In the genomic region with DNA sequence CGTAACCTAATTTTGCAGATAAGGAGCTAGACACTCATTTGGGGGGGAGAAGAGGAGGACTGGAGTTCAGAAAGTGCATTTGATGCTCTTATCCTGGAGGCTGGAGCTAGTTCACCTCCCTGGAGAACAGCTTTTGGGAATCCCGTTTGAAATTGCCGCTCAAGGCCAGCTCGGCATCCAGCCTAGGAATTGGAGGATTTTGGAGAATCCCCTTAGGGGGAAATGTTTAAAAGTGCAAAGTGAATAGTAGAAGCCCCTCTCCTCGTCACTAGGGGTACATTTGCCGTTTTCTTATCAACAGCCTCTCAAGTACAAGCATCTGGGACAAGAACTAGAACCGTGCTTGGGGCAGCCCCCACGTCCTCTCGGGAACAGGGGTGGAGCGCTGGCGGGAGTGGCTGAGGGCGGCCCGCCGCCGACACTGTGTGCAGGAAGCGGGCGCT, we compare ENCODE assay signal across 8 cellular contexts. TPM values are rescaled to one million over a fixed set of nuclear protein-coding genes. Genes with fewer than 3 reads are reported as not detected.
DNase-seq lines count a peak whose midpoint lies in the region; ATAC-seq and TF ChIP-seq lines count a peak whose summit lies in the region.

No MANE protein-coding gene starts in this region.

- CTCF ChIA-PET in Calu3 (lab: Charles Lee): interaction anchor here (0.6 to 1.2 kb wide), 2 partner anchors 12 to 79 kb away, joined by 3 read pairs; no protein-coding TSS in a partner anchor

- ATAC-seq in GM21390 (IDR thresholded peaks at IDR 0.05; ENCODE audit: unreplicated experiment) (peak; percentile 37), GM18873 (IDR thresholded peaks at IDR 0.05; ENCODE audit: low FRiP score, unreplicated experiment) (no peak)

- peak overlapping the region; percentile 100 for H3K4me3 Mint-ChIP-seq in Calu3 (ENCODE audit: low read depth, unreplicated experiment)
- peak overlapping the region; percentile 92 for H3K4me3 Mint-ChIP-seq in osteocyte (ENCODE audit: unreplicated experiment)

- DNase-seq in Calu3 (no peak), Kasumi-1 (lab: John Stamatoyannopoulos, UW) (peak; percentile 54 to 56), fibroblast of the aortic adventitia (ENCODE audit: low read depth) (no peak), osteocyte (ENCODE audit: extremely low spot score, unreplicated experiment) (no peak)
- peak; percentile 21 for DNase-seq in activated CD8-positive, alpha-beta memory T cell treated with anti-CD3 and anti-CD28 coated beads, Interleukin-2, amount 50 U/mL, for 24 hours (ENCODE audit: extremely low read depth)
- no peak for DNase-seq in activated effector memory CD4-positive, alpha-beta T cell treated with anti-CD3 and anti-CD28 coated beads, Interleukin-2, amount 50 U/mL, for 16 hours

- H3K36me3 Mint-ChIP-seq in Calu3 (ENCODE audit: insufficient read depth, unreplicated experiment) (peaks cover 35% of the 10 kb centered on the region), osteocyte (ENCODE audit: unreplicated experiment) (no peaks in the 10 kb centered on the region)

- H3K4me3 ChIP-seq in fibroblast of the aortic adventitia (ENCODE audit: low read depth, low read length): peak overlapping the region; percentile 69

- TF ChIP-seq CTCF in Calu3 (IDR thresholded peaks at IDR 0.05; ENCODE audit: unreplicated experiment) (no peak), fibroblast of the aortic adventitia (IDR thresholded peaks at IDR 0.05; ENCODE audit: insufficient read depth, low read length) (no peak), osteocyte (IDR thresholded peaks at IDR 0.05) (no peak)

- H3K27me3 Mint-ChIP-seq in Calu3 (ENCODE audit: unreplicated experiment) (no peaks in the 10 kb centered on the region), osteocyte (ENCODE audit: unreplicated experiment) (no peaks in the 10 kb centered on the region)

- peaks cover 23% of the 10 kb centered on the region for H3K4me1 Mint-ChIP-seq in Calu3 (ENCODE audit: low read depth, unreplicated experiment)
- peaks cover 37% of the 10 kb centered on the region for H3K4me1 Mint-ChIP-seq in osteocyte (ENCODE audit: unreplicated experiment)

- H3K27ac Mint-ChIP-seq in Calu3 (ENCODE audit: unreplicated experiment): peak overlapping the region; percentile 95
- H3K27ac Mint-ChIP-seq in osteocyte (ENCODE audit: unreplicated experiment): peak overlapping the region; percentile 100

- BruUV-seq in Calu3 (replicated peaks; lab: Mats Ljungman, UMichigan): TSS peak; percentile 85

- intact Hi-C loops in Calu3 (cut with micrococcal nuclease; ENCODE audit: unreplicated experiment): loop anchor here (2.0 kb wide), 1 partner anchor 98 kb away; no protein-coding TSS in a partner anchor

- H3K9me3 Mint-ChIP-seq in Calu3 (ENCODE audit: low read depth, unreplicated experiment) (no peaks in the 10 kb centered on the region), osteocyte (ENCODE audit: unreplicated experiment) (no peaks in the 10 kb centered on the region)

RNA-seq across cellular contexts. Expression of gene CNOT8, which starts 1.3 kb away (rescaled TPM):
- total RNA-seq in Calu3 (2022) (57.3 and 63.0 TPM in 2 replicates), fibroblast of the aortic adventitia (ENCODE audit: low replicate concordance) (37.0 and 38.8 TPM in 2 replicates), osteocyte (49.2 and 61.1 TPM in 2 replicates)

RNA-seq across cellular contexts. Expression of gene FAXDC2, which starts 6.7 kb away (rescaled TPM):
- total RNA-seq in Calu3 (2022): not detected in 2 replicates
- 9.8 and 17.4 TPM in 2 replicates for total RNA-seq in fibroblast of the aortic adventitia (ENCODE audit: low replicate concordance)
- total RNA-seq in osteocyte: 23.7 and 25.7 TPM in 2 replicates

Comparison
In these comparisons a context has a peak if more than half of its experiments do, and no peak if none do; other contexts are left out.
1. DNase-seq: peak in Kasumi-1 (2 of 2) and activated CD8-positive, alpha-beta memory T cell treated with anti-CD3 and anti-CD28 coated beads, Interleukin-2, amount 50 U/mL, for 24 hours (single experiment); none in Calu3 (single experiment), fibroblast of the aortic adventitia (single experiment), osteocyte (single experiment) and activated effector memory CD4-positive, alpha-beta T cell treated with anti-CD3 and anti-CD28 coated beads, Interleukin-2, amount 50 U/mL, for 16 hours (single experiment).
2. RNA of gene FAXDC2, which starts 6.7 kb away (total RNA-seq): 23.7 to 25.7 TPM in osteocyte and 9.8 to 17.4 TPM in fibroblast of the aortic adventitia; not detected in Calu3; every median in the first group is over 10 times any median in the second.